8 cellular contexts compared by ENCODE assay signal in the genomic region with DNA sequence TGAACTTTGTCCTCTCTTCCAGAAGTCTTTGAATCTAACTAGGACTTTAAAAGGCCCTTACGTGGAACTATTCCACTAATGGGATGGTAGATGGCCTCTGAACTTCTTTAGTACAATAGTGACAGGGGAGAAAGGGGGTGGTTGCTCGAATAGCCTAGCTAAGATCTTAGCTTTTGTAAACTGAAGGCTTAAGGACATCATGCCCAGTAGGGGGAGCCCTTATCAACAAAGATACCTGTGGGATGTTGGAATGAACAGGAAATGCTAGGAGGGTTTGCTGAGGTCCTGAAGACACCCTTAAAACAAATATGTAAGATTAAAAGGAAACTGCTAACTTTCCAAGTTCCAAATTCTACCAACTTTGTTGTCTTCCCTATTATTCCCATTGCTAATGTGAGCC. TPM values are rescaled to one million over a fixed set of nuclear protein-coding genes. Genes with fewer than 3 reads are reported as not detected.
DNase-seq lines count a peak whose midpoint lies in the region; ATAC-seq and TF ChIP-seq lines count a peak whose summit lies in the region.

No MANE protein-coding gene starts in this region.

- peaks cover 1% of the 10 kb centered on the region for H3K4me1 Mint-ChIP-seq in activated CD8-positive, alpha-beta memory T cell treated with anti-CD3 and anti-CD28 coated beads, Interleukin-2, amount 10 ng/mL, durations not matched to agents 7 days and 5 days
- no peaks in the 10 kb centered on the region for H3K4me1 Mint-ChIP-seq in activated T-cell treated with anti-CD3 and anti-CD28 coated beads, Interleukin-2, amount 50 U/mL, for 72 hours (ENCODE audit: low read depth)
- H3K4me1 Mint-ChIP-seq in glutamatergic neuron (ENCODE audit: low read depth, unreplicated experiment): peaks cover 56% of the 10 kb centered on the region

- no peak overlapping the region for H3K4me3 Mint-ChIP-seq in activated CD8-positive, alpha-beta memory T cell treated with anti-CD3 and anti-CD28 coated beads, Interleukin-2, amount 10 ng/mL, durations not matched to agents 7 days and 5 days
- no peak overlapping the region for H3K4me3 Mint-ChIP-seq in activated T-cell treated with anti-CD3 and anti-CD28 coated beads, Interleukin-2, amount 50 U/mL, for 72 hours
- no peak overlapping the region for H3K4me3 Mint-ChIP-seq in glutamatergic neuron (ENCODE audit: unreplicated experiment)

- H3K36me3 Mint-ChIP-seq in activated CD8-positive, alpha-beta memory T cell treated with anti-CD3 and anti-CD28 coated beads, Interleukin-2, amount 10 ng/mL, durations not matched to agents 7 days and 5 days: no peaks in the 10 kb centered on the region
- H3K36me3 Mint-ChIP-seq in activated T-cell treated with anti-CD3 and anti-CD28 coated beads, Interleukin-2, amount 50 U/mL, for 72 hours (ENCODE audit: insufficient read depth in 2 of 2): no peaks in the 10 kb centered on the region
- peaks cover 4% of the 10 kb centered on the region for H3K36me3 Mint-ChIP-seq in glutamatergic neuron (ENCODE audit: unreplicated experiment)

- H3K27me3 Mint-ChIP-seq in activated CD8-positive, alpha-beta memory T cell treated with anti-CD3 and anti-CD28 coated beads, Interleukin-2, amount 10 ng/mL, durations not matched to agents 7 days and 5 days: peaks cover 5% of the 10 kb centered on the region
- H3K27me3 Mint-ChIP-seq in activated T-cell treated with anti-CD3 and anti-CD28 coated beads, Interleukin-2, amount 50 U/mL, for 72 hours (ENCODE audit: low read depth): peaks cover 13% of the 10 kb centered on the region
- H3K27me3 Mint-ChIP-seq in glutamatergic neuron (ENCODE audit: unreplicated experiment): peaks cover 10% of the 10 kb centered on the region

- H3K4ac ChIP-seq in trophoblast cell (ENCODE audit: low read depth, low read length): no peak overlapping the region

- no peaks in the 10 kb centered on the region for H3K36me3 ChIP-seq in trophoblast cell (ENCODE audit: control insufficient read depth in 1 of 2, insufficient read depth in 2 of 2, low read length in 2 of 2)

- H3K4me2 ChIP-seq in trophoblast cell (ENCODE audit: low read length): no peak overlapping the region

- H2AFZ ChIP-seq in trophoblast cell (ENCODE audit: insufficient read depth, low read length, poor library complexity): no peak overlapping the region

- no peaks in the 10 kb centered on the region for H3K79me2 ChIP-seq in trophoblast cell (ENCODE audit: control insufficient read depth, insufficient read depth, low read length, poor library complexity)

- CTCF ChIA-PET in activated CD8-positive, alpha-beta memory T cell treated with anti-CD3 and anti-CD28 coated beads, Interleukin-2, amount 10 ng/mL, durations not matched to agents 7 days and 5 days (lab: Charles Lee): interaction anchor here (0.6 to 5.9 kb wide), 6 partner anchors 10 to 213 kb away, joined by 3 to 61 read pairs (median 4); no protein-coding TSS in a partner anchor

- H3K4me3 ChIP-seq in trophoblast cell (ENCODE audit: low read depth, low read length): no peak overlapping the region

- no CpG with 5 or more reads among the region's 2 CpGs for WGBS in trophoblast cell (ENCODE audit: extremely low coverage, insufficient coverage, insufficient read length)

- H4K8ac ChIP-seq in trophoblast cell (ENCODE audit: low read depth, low read length): no peak overlapping the region

- no peak overlapping the region for H3K27ac Mint-ChIP-seq in activated CD8-positive, alpha-beta memory T cell treated with anti-CD3 and anti-CD28 coated beads, Interleukin-2, amount 10 ng/mL, durations not matched to agents 7 days and 5 days
- no peak overlapping the region for H3K27ac Mint-ChIP-seq in activated T-cell treated with anti-CD3 and anti-CD28 coated beads, Interleukin-2, amount 50 U/mL, for 72 hours
- no peak overlapping the region for H3K27ac Mint-ChIP-seq in glutamatergic neuron (ENCODE audit: unreplicated experiment)

- H3K14ac ChIP-seq in trophoblast cell (ENCODE audit: low read length): no peak overlapping the region

- H2BK12ac ChIP-seq in trophoblast cell (ENCODE audit: low read length): no peak overlapping the region

- H2BK5ac ChIP-seq in trophoblast cell (ENCODE audit: low read depth, low read length, poor library complexity): no peak overlapping the region

- no peak overlapping the region for H3K18ac ChIP-seq in trophoblast cell (ENCODE audit: low read length)

- TF ChIP-seq CTCF in glutamatergic neuron (IDR thresholded peaks at IDR 0.05; ENCODE audit: partially characterized antibody, unreplicated experiment): peak; percentile 75

- no peaks in the 10 kb centered on the region for H3K79me1 ChIP-seq in trophoblast cell (ENCODE audit: low read length)

- H3K4me1 ChIP-seq in trophoblast cell (ENCODE audit: control insufficient read depth in 1 of 2, insufficient read depth in 2 of 2, low read length in 2 of 2): peaks cover 0 to 5% of the 10 kb centered on the region in 2 experiments

- DNase-seq in activated CD8-positive, alpha-beta memory T cell treated with anti-CD3 and anti-CD28 coated beads, Interleukin-2, amount 10 ng/mL, durations not matched to agents 7 days and 5 days: peak; percentile 61
- no peak for DNase-seq in activated CD8-positive, alpha-beta memory T cell treated with anti-CD3 and anti-CD28 coated beads for 24 hours
- peak; percentile 65 to 76 for DNase-seq in NCI-H524 (lab: John Stamatoyannopoulos, UW)
- DNase-seq in activated T-cell treated with anti-CD3 and anti-CD28 coated beads, Interleukin-2, amount 50 U/mL, for 72 hours: peak; percentile 46 to 66
- no peak for DNase-seq in glutamatergic neuron
- DNase-seq in trophoblast cell: peak; percentile 57 to 86

- H3K9me3 ChIP-seq in trophoblast cell (ENCODE audit: insufficient read depth, low read depth, low read length): no peaks in the 10 kb centered on the region

- H3K27me3 ChIP-seq in trophoblast cell (ENCODE audit: insufficient read depth, low read length): no peaks in the 10 kb centered on the region

- H2BK120ac ChIP-seq in trophoblast cell (ENCODE audit: insufficient read depth, low read length, poor library complexity): no peak overlapping the region

- H4K12ac ChIP-seq in trophoblast cell (ENCODE audit: low read depth, low read length): no peak overlapping the region

- H3K23ac ChIP-seq in trophoblast cell (ENCODE audit: low read length): no peak overlapping the region

- no peak overlapping the region for H3K27ac ChIP-seq in trophoblast cell (ENCODE audit: low read depth, low read length)

- ATAC-seq in activated CD8-positive, alpha-beta memory T cell treated with anti-CD3 and anti-CD28 coated beads, Interleukin-2, amount 10 ng/mL, durations not matched to agents 7 days and 5 days: no peak
- ATAC-seq in HG03378 (IDR thresholded peaks at IDR 0.05; ENCODE audit: unreplicated experiment) (peak; percentile 49), GM18517 (IDR thresholded peaks at IDR 0.05; ENCODE audit: unreplicated experiment) (no peak)
- peak; percentile 53 to 58 for ATAC-seq in activated T-cell treated with anti-CD3 and anti-CD28 coated beads, Interleukin-2, amount 50 U/mL, for 72 hours (replicated peaks in 1 of 2)

- no peak overlapping the region for H3K9ac ChIP-seq in trophoblast cell (ENCODE audit: low read length)

- no peak overlapping the region for H2AK5ac ChIP-seq in trophoblast cell (ENCODE audit: low read length)

- H3K9me3 Mint-ChIP-seq in activated CD8-positive, alpha-beta memory T cell treated with anti-CD3 and anti-CD28 coated beads, Interleukin-2, amount 10 ng/mL, durations not matched to agents 7 days and 5 days (ENCODE audit: low read depth): no peaks in the 10 kb centered on the region
- H3K9me3 Mint-ChIP-seq in activated T-cell treated with anti-CD3 and anti-CD28 coated beads, Interleukin-2, amount 50 U/mL, for 72 hours: no peaks in the 10 kb centered on the region
- H3K9me3 Mint-ChIP-seq in glutamatergic neuron (ENCODE audit: unreplicated experiment): peaks cover 4% of the 10 kb centered on the region

- H4K91ac ChIP-seq in trophoblast cell (ENCODE audit: low read depth, low read length): no peak overlapping the region

RNA-seq across cellular contexts. Expression of gene NHLH2, which starts 33.2 kb away (rescaled TPM):
- total RNA-seq in activated CD8-positive, alpha-beta memory T cell treated with anti-CD3 and anti-CD28 coated beads, Interleukin-2, amount 10 ng/mL, durations not matched to agents 7 days and 5 days: not detected
- total RNA-seq in activated T-cell treated with anti-CD3 and anti-CD28 coated beads, Interleukin-2, amount 50 U/mL, for 72 hours: under 1 TPM in 1 of 2 donors, not detected in 1; 0.10 TPM
- 255 TPM for total RNA-seq in glutamatergic neuron (ENCODE audit: unreplicated experiment)
- polyA plus RNA-seq in trophoblast cell (2013): 1.4 and 1.6 TPM in 2 replicates

RNA-seq across cellular contexts. Expression of gene CASQ2, which starts 39.2 kb away (rescaled TPM):
- not detected for total RNA-seq in activated CD8-positive, alpha-beta memory T cell treated with anti-CD3 and anti-CD28 coated beads, Interleukin-2, amount 10 ng/mL, durations not matched to agents 7 days and 5 days
- not detected for total RNA-seq in activated T-cell treated with anti-CD3 and anti-CD28 coated beads, Interleukin-2, amount 50 U/mL, for 72 hours
- not detected for total RNA-seq in glutamatergic neuron (ENCODE audit: unreplicated experiment)
- polyA plus RNA-seq in trophoblast cell (2013): 4.9 TPM in 2 replicates

Comparison
In these comparisons a context has a peak if more than half of its experiments do, and no peak if none do; other contexts are left out.
1. DNase-seq: peak in activated CD8-positive, alpha-beta memory T cell treated with anti-CD3 and anti-CD28 coated beads, Interleukin-2, amount 10 ng/mL, durations not matched to agents 7 days and 5 days (single experiment), NCI-H524 (2 of 2), activated T-cell treated with anti-CD3 and anti-CD28 coated beads, Interleukin-2, amount 50 U/mL, for 72 hours (2 of 2) and trophoblast cell (2 of 2); none in activated CD8-positive, alpha-beta memory T cell treated with anti-CD3 and anti-CD28 coated beads for 24 hours (single experiment) and glutamatergic neuron (single experiment).
2. ATAC-seq: peak in HG03378 (single experiment) and activated T-cell treated with anti-CD3 and anti-CD28 coated beads, Interleukin-2, amount 50 U/mL, for 72 hours (2 of 2); none in activated CD8-positive, alpha-beta memory T cell treated with anti-CD3 and anti-CD28 coated beads, Interleukin-2, amount 10 ng/mL, durations not matched to agents 7 days and 5 days (single experiment) and GM18517 (single experiment).
3. RNA of gene NHLH2, which starts 33.2 kb away (total RNA-seq): 255 TPM in glutamatergic neuron (single experiment); 0.10 TPM in activated T-cell treated with anti-CD3 and anti-CD28 coated beads, Interleukin-2, amount 50 U/mL, for 72 hours and not detected in activated CD8-positive, alpha-beta memory T cell treated with anti-CD3 and anti-CD28 coated beads, Interleukin-2, amount 10 ng/mL, durations not matched to agents 7 days and 5 days; every median in the first group is over 100 times any median in the second.